ENCODE assay signal across 1 cellular context in genomic region chr19:5224480-5224879, GRCh38.
TF ChIP-seq lines count a peak whose summit lies in the region.

No MANE protein-coding gene starts in this region.

TF ChIP-seq in GM23338, 12 proteins besides CTCF, POLR2A, EP300 and RAD21 (continued from another document):
- no peak for TF ChIP-seq ZNF462 (CRISPR knock-in tag; IDR thresholded peaks at IDR 0.05)
- no peak for TF ChIP-seq ZNF114 (CRISPR knock-in tag; IDR thresholded peaks at IDR 0.05)
- TF ChIP-seq EZH2phosphoT487 (IDR thresholded peaks at IDR 0.05; ENCODE audit: unreplicated experiment) = no peak
- TF ChIP-seq ZNF331 (CRISPR knock-in tag; IDR thresholded peaks at IDR 0.05; ENCODE audit: low read depth) = no peak
- TF ChIP-seq, protein P1, sequence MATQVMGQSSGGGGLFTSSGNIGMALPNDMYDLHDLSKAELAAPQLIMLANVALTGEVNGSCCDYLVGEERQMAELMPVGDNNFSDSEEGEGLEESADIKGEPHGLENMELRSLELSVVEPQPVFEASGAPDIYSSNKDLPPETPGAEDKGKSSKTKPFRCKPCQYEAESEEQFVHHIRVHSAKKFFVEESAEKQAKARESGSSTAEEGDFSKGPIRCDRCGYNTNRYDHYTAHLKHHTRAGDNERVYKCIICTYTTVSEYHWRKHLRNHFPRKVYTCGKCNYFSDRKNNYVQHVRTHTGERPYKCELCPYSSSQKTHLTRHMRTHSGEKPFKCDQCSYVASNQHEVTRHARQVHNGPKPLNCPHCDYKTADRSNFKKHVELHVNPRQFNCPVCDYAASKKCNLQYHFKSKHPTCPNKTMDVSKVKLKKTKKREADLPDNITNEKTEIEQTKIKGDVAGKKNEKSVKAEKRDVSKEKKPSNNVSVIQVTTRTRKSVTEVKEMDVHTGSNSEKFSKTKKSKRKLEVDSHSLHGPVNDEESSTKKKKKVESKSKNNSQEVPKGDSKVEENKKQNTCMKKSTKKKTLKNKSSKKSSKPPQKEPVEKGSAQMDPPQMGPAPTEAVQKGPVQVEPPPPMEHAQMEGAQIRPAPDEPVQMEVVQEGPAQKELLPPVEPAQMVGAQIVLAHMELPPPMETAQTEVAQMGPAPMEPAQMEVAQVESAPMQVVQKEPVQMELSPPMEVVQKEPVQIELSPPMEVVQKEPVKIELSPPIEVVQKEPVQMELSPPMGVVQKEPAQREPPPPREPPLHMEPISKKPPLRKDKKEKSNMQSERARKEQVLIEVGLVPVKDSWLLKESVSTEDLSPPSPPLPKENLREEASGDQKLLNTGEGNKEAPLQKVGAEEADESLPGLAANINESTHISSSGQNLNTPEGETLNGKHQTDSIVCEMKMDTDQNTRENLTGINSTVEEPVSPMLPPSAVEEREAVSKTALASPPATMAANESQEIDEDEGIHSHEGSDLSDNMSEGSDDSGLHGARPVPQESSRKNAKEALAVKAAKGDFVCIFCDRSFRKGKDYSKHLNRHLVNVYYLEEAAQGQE (IDR thresholded peaks at IDR 0.05; ENCODE audit: unreplicated experiment) = no peak
- TF ChIP-seq NANOG (IDR thresholded peaks at IDR 0.05; ENCODE audit: borderline replicate concordance) = no peak
